9 cellular contexts compared by ENCODE assay signal in the genomic region with DNA sequence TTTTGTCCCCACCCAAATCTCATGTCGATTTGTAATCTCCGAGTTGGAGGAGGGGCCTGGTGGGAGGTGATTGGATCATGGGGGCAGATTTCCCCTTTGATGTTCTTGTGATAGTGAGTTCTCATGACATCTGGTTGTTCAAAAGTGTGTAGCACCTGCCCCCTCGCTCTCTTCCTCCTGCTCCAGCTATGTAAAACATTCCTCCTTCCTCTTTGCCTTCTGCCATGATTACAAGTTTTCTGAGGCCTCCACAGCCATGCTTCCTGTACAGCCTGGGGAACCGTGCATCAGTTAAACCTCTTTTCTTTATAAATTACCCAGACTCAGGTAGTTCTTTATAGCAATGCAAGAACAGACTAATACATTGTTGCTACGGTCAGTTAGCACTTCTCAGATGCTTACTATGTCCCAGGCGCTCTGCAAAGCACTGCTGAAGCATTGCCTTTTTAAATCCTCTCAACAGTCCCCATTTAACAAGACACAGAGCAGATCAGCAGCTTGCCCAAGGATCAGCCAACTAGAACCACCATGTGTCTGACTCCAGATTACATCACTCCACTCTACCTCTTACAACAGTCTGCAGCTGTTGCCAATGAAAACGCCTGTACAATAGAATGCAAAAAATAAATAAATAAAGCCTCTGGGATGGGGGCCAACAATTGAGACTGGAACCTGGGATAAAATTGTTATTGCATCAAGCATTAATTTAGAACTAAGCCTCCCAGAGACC. TPM values are rescaled to one million over a fixed set of nuclear protein-coding genes. Genes with fewer than 3 reads are reported as not detected.
DNase-seq lines count a peak whose midpoint lies in the region; ATAC-seq and TF ChIP-seq lines count a peak whose summit lies in the region.
"Had no signal": no experiment of that assay in that cellular context is flagged by ENCODE, and none has a peak within 500 bp of the region (broad histone marks: within the 10 kb centered on the region; RNA-seq: fewer than 3 reads in every experiment).

No MANE protein-coding gene starts in this region.

- no peaks in the 10 kb centered on the region for H3K27me3 ChIP-seq in testis
- no peaks in the 10 kb centered on the region for H3K27me3 ChIP-seq in CD4-positive, alpha-beta T cell (ENCODE audit: control insufficient read depth, insufficient read depth, low read length)

- no peaks in the 10 kb centered on the region for H3K4me1 Mint-ChIP-seq in CD4-positive, alpha-beta T cell (ENCODE audit: low read depth)
- H3K4me1 Mint-ChIP-seq: immature natural killer cell had no signal

- CTCF ChIA-PET in CD4-positive, alpha-beta T cell (lab: Charles Lee) = no interaction called here

- TF ChIP-seq POLR2A in testis (IDR thresholded peaks at IDR 0.05) = no peak

- no peak overlapping the region for H3K27ac Mint-ChIP-seq in CD4-positive, alpha-beta T cell
- H3K27ac Mint-ChIP-seq: immature natural killer cell had no signal

- no peaks in the 10 kb centered on the region for H3K4me1 ChIP-seq in testis

- no peak for ATAC-seq in CD4-positive, alpha-beta T cell (ENCODE audit: poor library complexity)

- no peak overlapping the region for H3K4me3 ChIP-seq in cardiac fibroblast (replicated peaks in 1 of 2; ENCODE audit: low read depth in 2 of 2, low read length in 2 of 2)
- H3K4me3 ChIP-seq in testis = no peak overlapping the region

- no peaks in the 10 kb centered on the region for H3K27me3 Mint-ChIP-seq in CD4-positive, alpha-beta T cell

- H3K9me3 ChIP-seq in testis = no peaks in the 10 kb centered on the region
- no peaks in the 10 kb centered on the region for H3K9me3 ChIP-seq in CD4-positive, alpha-beta T cell (ENCODE audit: control insufficient read depth, low read length)

- POLR2A ChIA-PET in CD4-positive, alpha-beta T cell (lab: Charles Lee) = no interaction called here

- no peaks in the 10 kb centered on the region for H3K36me3 ChIP-seq in testis (ENCODE audit: low read depth, missing control alignments)

- TF ChIP-seq CTCF in cardiac fibroblast (IDR thresholded peaks at IDR 0.05; ENCODE audit: low read depth, low read length) (no peak), testis (IDR thresholded peaks at IDR 0.05) (no peak)
- TF ChIP-seq CTCF in CD4-positive, alpha-beta T cell (IDR thresholded peaks at IDR 0.05) = no peak

- 77 to 78% methylated on average over 7 of the region's 7 CpGs for WGBS in testis, 2 donors

- no peak overlapping the region for H3K4me3 Mint-ChIP-seq in CD4-positive, alpha-beta T cell
- H3K4me3 Mint-ChIP-seq: immature natural killer cell had no signal

- no peak overlapping the region for H3K27ac ChIP-seq in testis
- H3K27ac ChIP-seq in CD4-positive, alpha-beta T cell (ENCODE audit: low read depth, low read length) = no peak overlapping the region

- no peaks in the 10 kb centered on the region for H3K9me3 Mint-ChIP-seq in CD4-positive, alpha-beta T cell
- H3K9me3 Mint-ChIP-seq: immature natural killer cell had no signal

- DNase-seq in DMS153 (lab: John Stamatoyannopoulos, UW) (peak; percentile 95), NCI-H2107 treated with DMSO at 0.1 percent for 48 hours (lab: John Stamatoyannopoulos, UW; ENCODE audit: unreplicated experiment) (peak; percentile 99), cardiac fibroblast (ENCODE audit: low read depth in 2 of 2) (peak; percentile 86 to 89), myocyte (ENCODE audit: low read depth) (peak; percentile 92), ecto neural progenitor cell (ENCODE audit: low spot score) (no peak), NOMO-1 treated with DMSO at 0.1 percent for 48 hours (lab: John Stamatoyannopoulos, UW; ENCODE audit: unreplicated experiment) (no peak), testis (no peak)
- no peak for DNase-seq in CD4-positive, alpha-beta T cell
- DNase-seq: immature natural killer cell had no signal

- H3K36me3 Mint-ChIP-seq in CD4-positive, alpha-beta T cell (ENCODE audit: low read depth) = no peaks in the 10 kb centered on the region
- H3K36me3 Mint-ChIP-seq: immature natural killer cell had no signal

- intact Hi-C loops in testis (cut with DNase I; ENCODE audit: low total_unique reads) = no loop called here
- intact Hi-C loops in CD4-positive, alpha-beta T cell (cut with DNase I, micrococcal nuclease) = no loop called here

RNA-seq across cellular contexts. Expression of gene USP1, which starts 52.4 kb away (rescaled TPM):
- total RNA-seq in myocyte (17.4 and 22.6 TPM in 2 replicates), testis (10 to 100 TPM; 49.1 to 58.1 TPM)
- 5.0 TPM for polyA plus RNA-seq in myocyte (2012)
- polyA plus RNA-seq in testis (ENCODE audit: insufficient read depth, low read depth, low replicate concordance) = 43.5 TPM
- total RNA-seq in CD4-positive, alpha-beta T cell = 10 to 100 TPM; 26.2 to 28.3 TPM

Comparison
In these comparisons a context has a peak if more than half of its experiments do, and no peak if none do; other contexts are left out.
1. DNase-seq: peak in DMS153 (single experiment), NCI-H2107 treated with DMSO at 0.1 percent for 48 hours (single experiment), cardiac fibroblast (2 of 2) and myocyte (single experiment); none in ecto neural progenitor cell (single experiment), NOMO-1 treated with DMSO at 0.1 percent for 48 hours (single experiment), testis (single experiment) and CD4-positive, alpha-beta T cell (0 of 10).